ENCODE assay signal across 12 cellular contexts in genomic region chr11:101955278-101955677, GRCh38. TPM values are rescaled to one million over a fixed set of nuclear protein-coding genes. Genes with fewer than 3 reads are reported as not detected.
"Had no signal": no experiment of that assay in that cellular context is flagged by ENCODE, and none has a peak within 500 bp of the region (broad histone marks: within the 10 kb centered on the region; RNA-seq: fewer than 3 reads in every experiment).

No MANE protein-coding gene starts in this region.

- H3K36me3 ChIP-seq: HAP-1 had no signal

- ATAC-seq: HCT116 had no signal

- H3K9me3 Mint-ChIP-seq: HFFc6, IgD-negative memory B cell had no signal

- H3K9ac ChIP-seq: GM23248, KMS-11 had no signal

- H3K4me1 Mint-ChIP-seq: IgD-negative memory B cell had no signal

- H3K27ac ChIP-seq: GM23248, HL-60, KMS-11 had no signal

- H3K27ac Mint-ChIP-seq: HFFc6, IgD-negative memory B cell had no signal

- DNase-seq: GM23248, GOT3, H7, HFFc6, KBM-7 had no signal

- H3K9me3 ChIP-seq: HAP-1 had no signal

- H3K27me3 Mint-ChIP-seq: IgD-negative memory B cell had no signal

- H3K4me1 ChIP-seq: HAP-1 had no signal

- H3K4me3 Mint-ChIP-seq: HFFc6, IgD-negative memory B cell had no signal

- H3K4me3 ChIP-seq: GM23248, HAP-1 had no signal

RNA-seq across cellular contexts. Expression of gene ANGPTL5, which starts 39.0 kb away (rescaled TPM):
- total RNA-seq: GM23248, H4, H7, HFFc6, HT1080 had no signal
- polyA plus RNA-seq: IgD-negative memory B cell had no signal
